In genomic region chr18:830315-830901, GRCh38 we compare ENCODE assay signal across 8 cellular contexts. TPM values are rescaled to one million over a fixed set of nuclear protein-coding genes. Genes with fewer than 3 reads are reported as not detected.
DNase-seq lines count a peak whose midpoint lies in the region; ATAC-seq and TF ChIP-seq lines count a peak whose summit lies in the region.

No MANE protein-coding gene starts in this region.

- no peak overlapping the region for H2BK15ac ChIP-seq in neuronal stem cell (ENCODE audit: low read length)

- no peak overlapping the region for H3K9ac ChIP-seq in PC-3 (ENCODE audit: low read length)
- H3K9ac ChIP-seq in neuronal stem cell (ENCODE audit: low read depth, low read length, poor library complexity), result no peak overlapping the region

- H3K4ac ChIP-seq in neuronal stem cell (ENCODE audit: low read length), result no peak overlapping the region

- no CpG with 5 or more reads among the region's 5 CpGs for WGBS in neuronal stem cell (ENCODE audit: extremely low coverage in 2 of 2, insufficient read length in 2 of 2, insufficient replicate concordance in 1 of 2), 2 donors

- intact Hi-C loops in A673 (cut with micrococcal nuclease; ENCODE audit: unreplicated experiment) (loop anchor here (1.0 to 10.0 kb wide), 5 partner anchors 18 to 538 kb away; partner anchors contain the start of gene YES1), PC-3 (cut with micrococcal nuclease) (loop anchor here (2.0 kb wide), 1 partner anchor 18 kb away; the partner anchor contains the start of gene YES1)

- H2AFZ ChIP-seq in PC-3 (ENCODE audit: low read length), result peak overlapping the region; percentile 31
- H2AFZ ChIP-seq in neuronal stem cell (ENCODE audit: low read length), result peak overlapping the region; percentile 89

- no peak overlapping the region for H2BK120ac ChIP-seq in neuronal stem cell (ENCODE audit: low read depth, low read length)

- TF ChIP-seq POLR2A in GM18505 (IDR thresholded peaks at IDR 0.05; ENCODE audit: borderline replicate concordance, extremely low read depth, insufficient read depth, insufficient read length), result no peak

- no peak overlapping the region for H4K91ac ChIP-seq in neuronal stem cell (ENCODE audit: low read depth, low read length, poor library complexity)

- H3K4me2 ChIP-seq in PC-3 (ENCODE audit: low read length) (peak overlapping the region; percentile 18), neuronal stem cell (ENCODE audit: insufficient read depth, low read length, poor library complexity, severe bottlenecking) (peak overlapping the region; percentile 2)

- H2AK5ac ChIP-seq in neuronal stem cell (ENCODE audit: low read depth, low read length), result no peak overlapping the region

- H3K27ac ChIP-seq in A673 (ENCODE audit: low read depth, low read length, poor library complexity, severe bottlenecking) (peak overlapping the region; percentile 98), PC-3 (ENCODE audit: low read length) (no peak overlapping the region), neuronal stem cell (replicated peaks; ENCODE audit: low read length) (no peak overlapping the region)

- no peaks in the 10 kb centered on the region for H3K9me2 ChIP-seq in PC-3 (replicated peaks; ENCODE audit: low read length)

- H3K4me3 ChIP-seq in A673 (ENCODE audit: low read depth, low read length, poor library complexity, severe bottlenecking) (peak overlapping the region; percentile 29), PC-3 (ENCODE audit: low read length) (no peak overlapping the region), neuronal stem cell (ENCODE audit: low read length in 2 of 2) (peak overlapping the region in 1 of 2 donors; percentile 3)

- H4K8ac ChIP-seq in neuronal stem cell (ENCODE audit: low read depth, low read length), result no peak overlapping the region

- no peaks in the 10 kb centered on the region for H3K36me3 ChIP-seq in A673 (ENCODE audit: insufficient read depth, low read length, poor library complexity, severe bottlenecking)
- no peaks in the 10 kb centered on the region for H3K36me3 ChIP-seq in PC-3 (ENCODE audit: low read depth, low read length)
- H3K36me3 ChIP-seq in neuronal stem cell (replicated peaks in 1 of 2; ENCODE audit: control insufficient read depth in 2 of 2, insufficient read depth in 2 of 2, low read length in 2 of 2), result no peaks in the 10 kb centered on the region

- no peaks in the 10 kb centered on the region for H3K79me2 ChIP-seq in PC-3 (ENCODE audit: low read length)

- H3K79me1 ChIP-seq in neuronal stem cell (ENCODE audit: low read depth, low read length), result no peaks in the 10 kb centered on the region

- no peak overlapping the region for H2BK5ac ChIP-seq in neuronal stem cell (ENCODE audit: low read length)

- H4K20me1 ChIP-seq in PC-3 (ENCODE audit: low read length), result no peaks in the 10 kb centered on the region

- H3K4me1 ChIP-seq in A673 (ENCODE audit: insufficient read depth, low read length, poor library complexity, severe bottlenecking), result peaks cover 33% of the 10 kb centered on the region
- peaks cover 6% of the 10 kb centered on the region; the same call in 1 of the 2 replicates for H3K4me1 ChIP-seq in PC-3 (ENCODE audit: insufficient read depth, low read length)
- peaks cover 6 to 7% of the 10 kb centered on the region in 2 donors for H3K4me1 ChIP-seq in neuronal stem cell (ENCODE audit: control insufficient read depth in 2 of 2, insufficient read depth in 1 of 2, low read depth in 1 of 2, low read length in 2 of 2)

- no peak overlapping the region for H3K14ac ChIP-seq in neuronal stem cell (ENCODE audit: low read length)

- peak overlapping the region; percentile 62 for H3K18ac ChIP-seq in neuronal stem cell (ENCODE audit: low read length)

- no peaks in the 10 kb centered on the region for H3K9me3 ChIP-seq in A673 (ENCODE audit: low read depth, low read length, poor library complexity, severe bottlenecking)
- no peaks in the 10 kb centered on the region for H3K9me3 ChIP-seq in PC-3 (ENCODE audit: low read length)
- H3K9me3 ChIP-seq in neuronal stem cell (replicated peaks in 1 of 2; ENCODE audit: control insufficient read depth in 2 of 2, insufficient read depth in 1 of 2, low read depth in 1 of 2, low read length in 2 of 2), result no peaks in the 10 kb centered on the region

- CTCF ChIA-PET in A673 (lab: Charles Lee) (interaction anchor here (0.5 to 2.5 kb wide), 16 partner anchors 8 to 316 kb away, joined by 3 to 36 read pairs (median 4); no protein-coding TSS in a partner anchor), PC-3 (lab: Charles Lee) (interaction anchor here (0.5 to 1.6 kb wide), 10 partner anchors 9 to 212 kb away, joined by 3 to 25 read pairs (median 5); partner anchors contain the start of gene ENOSF1)

- DNase-seq in A673 (ENCODE audit: low spot score) (peak; percentile 99), PC-3 (no peak), neuronal stem cell (ENCODE audit: low spot score) (no peak), NCI-H128 (lab: John Stamatoyannopoulos, UW; ENCODE audit: unreplicated experiment) (no peak), NCI-H2107 treated with DMSO at 0.1 percent for 48 hours (lab: John Stamatoyannopoulos, UW; ENCODE audit: unreplicated experiment) (no peak)
- peak; percentile 21 for DNase-seq in effector CD4-positive, alpha-beta T cell

- no peaks in the 10 kb centered on the region for H3F3A ChIP-seq in PC-3 (ENCODE audit: low read length, unreplicated experiment)

- TF ChIP-seq CTCF in A673 (conservative IDR thresholded peaks at IDR 0.05; ENCODE audit: low read depth, low read length) (no peak), PC-3 (conservative IDR thresholded peaks at IDR 0.05; ENCODE audit: low read depth, low read length) (no peak)

- H2BK12ac ChIP-seq in neuronal stem cell (ENCODE audit: low read length), result no peak overlapping the region

- no peak overlapping the region for H3K23ac ChIP-seq in neuronal stem cell (ENCODE audit: low read depth, low read length, poor library complexity)

- POLR2A ChIA-PET in A673 (lab: Charles Lee; ENCODE audit: low non-redundant PET), result no interaction called here
- POLR2A ChIA-PET in PC-3 (lab: Charles Lee; ENCODE audit: unreplicated experiment), result interaction anchor here (0.6 kb wide), 2 partner anchors 204 to 563 kb away, joined by 4 to 5 read pairs; no protein-coding TSS in a partner anchor

- peak; percentile 71 for ATAC-seq in GM18505 (IDR thresholded peaks at IDR 0.05; ENCODE audit: unreplicated experiment)
- peak; percentile 63 for ATAC-seq in HG02981 (IDR thresholded peaks at IDR 0.05; ENCODE audit: unreplicated experiment)
- peak; percentile 21; the same call in 1 of the 2 replicates for ATAC-seq in PC-3

- BruUV-seq in A673 (replicated peaks; lab: Mats Ljungman, UMichigan), result no TSS peak
- no TSS peak for BruUV-seq in PC-3 (replicated peaks; lab: Mats Ljungman, UMichigan)

- no peaks in the 10 kb centered on the region for H3K27me3 ChIP-seq in A673 (replicated peaks; ENCODE audit: insufficient read depth, low read depth, low read length, poor library complexity)
- no peaks in the 10 kb centered on the region for H3K27me3 ChIP-seq in PC-3 (ENCODE audit: low read length)
- H3K27me3 ChIP-seq in neuronal stem cell (ENCODE audit: control insufficient read depth in 3 of 3, insufficient read depth in 3 of 3, low read depth in 1 of 3, low read length in 3 of 3), result no peaks in the 10 kb centered on the region

RNA-seq across cellular contexts. Expression of gene YES1, which starts 18.4 kb away (rescaled TPM):
- total RNA-seq in A673 (2021), result 138 and 142 TPM in 2 replicates
- total RNA-seq in PC-3 (2014; rRNA removed), result 73.5 and 113 TPM in 2 replicates
- polyA plus RNA-seq in neuronal stem cell (2013, experiment 1 of 2), result 55.9 TPM
- 57.2 TPM for polyA plus RNA-seq in neuronal stem cell (2013, experiment 2 of 2)

Comparison
In these comparisons a context has a peak if more than half of its experiments do, and no peak if none do; other contexts are left out.
1. DNase-seq: peak in A673 (single experiment) and effector CD4-positive, alpha-beta T cell (single experiment); none in PC-3 (single experiment), neuronal stem cell (single experiment), NCI-H128 (single experiment) and NCI-H2107 treated with DMSO at 0.1 percent for 48 hours (single experiment).
2. ATAC-seq: peak in every context shown above with its lines; median percentile 71 in GM18505; 63 in HG02981; 21 in PC-3.